12 cellular contexts compared by ENCODE assay signal in the genomic region with DNA sequence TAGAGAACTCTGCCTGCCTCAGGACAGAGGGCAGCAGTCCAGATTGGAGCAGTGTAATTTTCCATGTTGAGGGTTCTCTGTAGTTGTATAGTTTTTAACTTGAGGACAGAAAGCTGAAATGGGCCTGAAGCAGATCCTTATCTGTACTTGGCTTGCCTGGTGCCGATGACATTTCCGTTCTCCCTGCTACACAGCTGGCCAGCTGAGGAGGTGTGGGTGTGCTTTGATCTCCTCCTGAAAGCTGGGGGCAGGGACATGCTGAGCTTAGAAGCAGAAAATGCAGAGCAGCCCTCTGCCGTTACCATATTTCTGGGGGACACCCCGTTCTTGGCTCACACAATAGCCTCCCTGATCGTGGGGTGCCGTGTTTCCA. TPM values are rescaled to one million over a fixed set of nuclear protein-coding genes. Genes with fewer than 3 reads are reported as not detected.
DNase-seq lines count a peak whose midpoint lies in the region; ATAC-seq and TF ChIP-seq lines count a peak whose summit lies in the region.
"Had no signal": no experiment of that assay in that cellular context is flagged by ENCODE, and none has a peak within 500 bp of the region (broad histone marks: within the 10 kb centered on the region; RNA-seq: fewer than 3 reads in every experiment).

No MANE protein-coding gene starts in this region.

- peak in 1 of 2 experiments; percentile 26; a peak in 1 of 4 replicates for TF ChIP-seq EP300 in SK-N-SH (IDR thresholded peaks at IDR 0.05; ENCODE audit: borderline replicate concordance in 1 of 2, low read depth in 1 of 2, low read length in 1 of 2)

- no peak overlapping the region for H3K4me3 Mint-ChIP-seq in activated T-helper 2 cell treated with anti-CD3 and anti-CD28 coated beads, Interferon-gamma antibody, Interleukin-2, Interleukin-4, amounts not matched to agents 10 μg/mL and 5 μg/mL and 100 μg/mL, durations not matched to agents 14 hours and 24 hours and 36 hours (ENCODE audit: low read depth)

- H3K4me3 ChIP-seq in SK-N-SH (ENCODE audit: low read depth in 2 of 2, low read length in 1 of 2) (no peak overlapping the region), left ventricle myocardium inferior (no peak overlapping the region), spleen (no peak overlapping the region), BE2C (ENCODE audit: low read depth, low read length) (no peak overlapping the region)

- H3K27me3 Mint-ChIP-seq in activated T-helper 2 cell treated with anti-CD3 and anti-CD28 coated beads, Interferon-gamma antibody, Interleukin-2, Interleukin-4, amounts not matched to agents 10 μg/mL and 5 μg/mL and 100 μg/mL, durations not matched to agents 14 hours and 24 hours and 36 hours (ENCODE audit: low read depth): no peaks in the 10 kb centered on the region

- H3K9ac ChIP-seq in SK-N-SH: no peak overlapping the region

- 72% methylated on average over 6 of the region's 6 CpGs for WGBS in SK-N-SH (ENCODE audit: low lambda C conversion rate)
- WGBS in spleen, 5 donors: 37 to 55% (median 50%) methylated on average over 6 of the region's 6 CpGs

- peaks cover 64% of the 10 kb centered on the region for H3K4me1 Mint-ChIP-seq in activated T-helper 2 cell treated with anti-CD3 and anti-CD28 coated beads, Interferon-gamma antibody, Interleukin-2, Interleukin-4, amounts not matched to agents 10 μg/mL and 5 μg/mL and 100 μg/mL, durations not matched to agents 14 hours and 24 hours and 36 hours (ENCODE audit: low read depth)

- H3K27me3 ChIP-seq in SK-N-SH (ENCODE audit: insufficient read depth) (no peaks in the 10 kb centered on the region), left ventricle myocardium inferior (ENCODE audit: low read depth) (no peaks in the 10 kb centered on the region), spleen (replicated peaks in 1 of 7) (no peaks in the 10 kb centered on the region), BE2C (no peaks in the 10 kb centered on the region)

- peaks cover 42% of the 10 kb centered on the region for H3K36me3 Mint-ChIP-seq in activated T-helper 2 cell treated with anti-CD3 and anti-CD28 coated beads, Interferon-gamma antibody, Interleukin-2, Interleukin-4, amounts not matched to agents 10 μg/mL and 5 μg/mL and 100 μg/mL, durations not matched to agents 14 hours and 24 hours and 36 hours (ENCODE audit: low read depth)

- H3K9me2 ChIP-seq in SK-N-SH: no peaks in the 10 kb centered on the region

- intact Hi-C loops in activated T-helper 2 cell treated with anti-CD3 and anti-CD28 coated beads, Interferon-gamma antibody, Interleukin-2, Interleukin-4, amounts not matched to agents 10 μg/mL and 5 μg/mL and 100 μg/mL, durations not matched to agents 14 hours and 24 hours and 36 hours (cut with micrococcal nuclease): loop anchor here (1.0 kb wide), 1 partner anchor 10 kb away; a partner anchor contains a TSS
- intact Hi-C loops in left ventricle myocardium inferior (cut with micrococcal nuclease) (no loop called here), spleen (cut with DNase I; ENCODE audit: low total_unique reads) (no loop called here)

- no peak; the same call in 1 of the 3 replicates for ATAC-seq in SK-N-SH treated with all-trans-retinoic acid at 6 μM for 48 hours
- ATAC-seq: left colon had no signal

- TF ChIP-seq CTCF in SK-N-SH (IDR thresholded peaks at IDR 0.05) (no peak), left ventricle myocardium inferior (IDR thresholded peaks at IDR 0.05; ENCODE audit: borderline replicate concordance) (no peak), spleen (IDR thresholded peaks at IDR 0.05 in 8 of 11, conservative IDR thresholded peaks at IDR 0.05 in 3 of 11) (no peak), BE2C (IDR thresholded peaks at IDR 0.05; ENCODE audit: low read depth, low read length) (no peak)

- no peaks in the 10 kb centered on the region for H3K79me2 ChIP-seq in SK-N-SH (ENCODE audit: insufficient read depth)

- H3K4me1 ChIP-seq in SK-N-SH (ENCODE audit: control insufficient read depth in 1 of 2, insufficient read depth in 2 of 2, low read depth in 1 of 2, low read length in 1 of 2): peaks cover 8 to 18% of the 10 kb centered on the region in 2 experiments; a peak in 3 of 4 replicates
- peaks cover 88% of the 10 kb centered on the region for H3K4me1 ChIP-seq in left ventricle myocardium inferior
- H3K4me1 ChIP-seq in spleen: peaks cover 22 to 96% (median 77%) of the 10 kb centered on the region in 6 donors
- peaks cover 13% of the 10 kb centered on the region for H3K4me1 ChIP-seq in BE2C

- CTCF ChIA-PET in SK-N-SH (lab: Yijun Ruan, JAX): interaction anchor here (0.9 to 1.7 kb wide), 5 partner anchors 11 to 148 kb away, joined by 3 to 5 read pairs (median 4); a partner anchor contains a TSS

- H3K4me2 ChIP-seq in SK-N-SH: no peak overlapping the region

- H3K27ac ChIP-seq in SK-N-SH (ENCODE audit: low read depth in 2 of 2, low read length in 1 of 2) (no peak overlapping the region), left ventricle myocardium inferior (replicated peaks) (peak overlapping the region; percentile 91), spleen (peak overlapping the region in 5 of 8 donors; percentile 44 to 89 (median 75))
- H3K27ac ChIP-seq: WERI-Rb-1 had no signal

- POLR2A ChIA-PET in SK-N-SH (lab: Yijun Ruan, JAX): no interaction called here

- DNase-seq in SK-N-SH (peak; percentile 35), left ventricle myocardium inferior (no peak), spleen (no peak), NK-92 (lab: John Stamatoyannopoulos, UW; ENCODE audit: unreplicated experiment) (no peak), BE2C (no peak)
- DNase-seq in activated T-helper 2 cell treated with anti-CD3 and anti-CD28 coated beads, Interferon-gamma antibody, Interleukin-2, Interleukin-4, amounts not matched to agents 10 μg/mL and 5 μg/mL and 100 μg/mL, durations not matched to agents 14 hours and 24 hours and 36 hours (ENCODE audit: low spot score): no peak
- no peak for DNase-seq in stimulated activated naive CD4-positive, alpha-beta T cell treated with Interleukin-2 at 50 U/mL for 16 hours (lab: John Stamatoyannopoulos, UW)
- DNase-seq: 8988T, left colon, NCI-H82, WERI-Rb-1 had no signal

- peak overlapping the region; percentile 7 for H3K27ac Mint-ChIP-seq in activated T-helper 2 cell treated with anti-CD3 and anti-CD28 coated beads, Interferon-gamma antibody, Interleukin-2, Interleukin-4, amounts not matched to agents 10 μg/mL and 5 μg/mL and 100 μg/mL, durations not matched to agents 14 hours and 24 hours and 36 hours

- peak; percentile 12; the same call in 1 of the 2 replicates for TF ChIP-seq RAD21 in SK-N-SH (IDR thresholded peaks at IDR 0.05; ENCODE audit: low read length)

- no peaks in the 10 kb centered on the region for H3K9me3 Mint-ChIP-seq in activated T-helper 2 cell treated with anti-CD3 and anti-CD28 coated beads, Interferon-gamma antibody, Interleukin-2, Interleukin-4, amounts not matched to agents 10 μg/mL and 5 μg/mL and 100 μg/mL, durations not matched to agents 14 hours and 24 hours and 36 hours

- H3K36me3 ChIP-seq in SK-N-SH (replicated peaks in 1 of 2; ENCODE audit: control insufficient read depth in 1 of 2, insufficient read depth in 2 of 2, low read length in 1 of 2) (peaks cover 2 to 5% of the 10 kb centered on the region in 2 experiments), left ventricle myocardium inferior (peaks cover 40% of the 10 kb centered on the region), spleen (peaks cover 0 to 73% (median 25%) of the 10 kb centered on the region in 6 donors), BE2C (0 out of 2 replicates have a peak, but pooled peaks cover 2% of the 10 kb centered on the region)
- H3K36me3 ChIP-seq: WERI-Rb-1 had no signal

- no peaks in the 10 kb centered on the region for H3F3A ChIP-seq in SK-N-SH (replicated peaks; ENCODE audit: insufficient read depth)

- H3K9me3 ChIP-seq in SK-N-SH (no peaks in the 10 kb centered on the region), left ventricle myocardium inferior (replicated peaks) (no peaks in the 10 kb centered on the region), spleen (no peaks in the 10 kb centered on the region), BE2C (no peaks in the 10 kb centered on the region)

- H2AFZ ChIP-seq in SK-N-SH (ENCODE audit: low read depth): no peak overlapping the region

- TF ChIP-seq POLR2A in spleen (IDR thresholded peaks at IDR 0.05): no peak

- no peaks in the 10 kb centered on the region for H4K20me1 ChIP-seq in SK-N-SH (ENCODE audit: insufficient read depth)

TF ChIP-seq in SK-N-SH, 30 proteins besides CTCF, POLR2A, EP300 and RAD21 (continues in another document):
- TF ChIP-seq GATA2 (CRISPR knock-in tag; IDR thresholded peaks at IDR 0.05): peak; percentile 66
- TF ChIP-seq, protein P1, sequence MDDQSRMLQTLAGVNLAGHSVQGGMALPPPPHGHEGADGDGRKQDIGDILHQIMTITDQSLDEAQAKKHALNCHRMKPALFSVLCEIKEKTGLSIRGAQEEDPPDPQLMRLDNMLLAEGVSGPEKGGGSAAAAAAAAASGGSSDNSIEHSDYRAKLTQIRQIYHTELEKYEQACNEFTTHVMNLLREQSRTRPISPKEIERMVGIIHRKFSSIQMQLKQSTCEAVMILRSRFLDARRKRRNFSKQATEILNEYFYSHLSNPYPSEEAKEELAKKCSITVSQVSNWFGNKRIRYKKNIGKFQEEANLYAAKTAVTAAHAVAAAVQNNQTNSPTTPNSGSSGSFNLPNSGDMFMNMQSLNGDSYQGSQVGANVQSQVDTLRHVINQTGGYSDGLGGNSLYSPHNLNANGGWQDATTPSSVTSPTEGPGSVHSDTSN (IDR thresholded peaks at IDR 0.05): no peak
- TF ChIP-seq MXI1 (IDR thresholded peaks at IDR 0.05; ENCODE audit: low read depth, low read length): no peak

TF ChIP-seq in SK-N-SH treated with all-trans-retinoic acid at 6 μM for 48 hours, 23 proteins besides CTCF, POLR2A, EP300 and RAD21 (continues in another document):
- TF ChIP-seq GLIS3 (CRISPR knock-in tag; IDR thresholded peaks at IDR 0.05) (no peak), ISL1 (CRISPR knock-in tag; IDR thresholded peaks at IDR 0.05) (no peak), TCF4 (CRISPR knock-in tag; IDR thresholded peaks at IDR 0.05; ENCODE audit: borderline replicate concordance) (no peak), RARB (CRISPR knock-in tag; IDR thresholded peaks at IDR 0.05) (no peak), ZFP3 (CRISPR knock-in tag; IDR thresholded peaks at IDR 0.05) (no peak)

RNA-seq across cellular contexts. Expression of a gene that starts 10.4 kb away (rescaled TPM):
- polyA plus RNA-seq in SK-N-SH (2012; rRNA removed): 40.0 and 50.9 TPM in 2 replicates
- 49.0 and 49.6 TPM in 2 replicates for polyA plus RNA-seq in SK-N-SH (2012; cell fraction: cytosol; rRNA removed)
- 14.3 and 23.7 TPM in 2 replicates for polyA plus RNA-seq in SK-N-SH (2012; cell fraction: nucleus; rRNA removed)
- 14.9 and 18.5 TPM in 2 replicates for total RNA-seq in activated T-helper 2 cell treated with anti-CD3 and anti-CD28 coated beads, Interferon-gamma antibody, Interleukin-2, Interleukin-4, amounts not matched to agents 10 μg/mL and 5 μg/mL and 100 μg/mL, durations not matched to agents 14 hours and 24 hours and 36 hours
- total RNA-seq in left ventricle myocardium inferior: 139 TPM
- 100 to 1,000 TPM in 2 of 7 donors, 10 to 100 TPM in 5; 59.3 to 130 (median 68.7) TPM for total RNA-seq in spleen
- polyA plus RNA-seq in spleen: 100 to 1,000 TPM in 2 of 3 donors, 10 to 100 TPM in 1; 85.2 to 149 (median 108) TPM
- polyA plus RNA-seq in BE2C (2012; ENCODE audit: insufficient read depth, insufficient read length, low read depth): 41.7 TPM

Comparison
In these comparisons a context has a peak if more than half of its experiments do, and no peak if none do; other contexts are left out.
1. H3K27ac ChIP-seq: peak in left ventricle myocardium inferior (single experiment) and spleen (5 of 8); none in SK-N-SH (0 of 2).